In the genomic region with DNA sequence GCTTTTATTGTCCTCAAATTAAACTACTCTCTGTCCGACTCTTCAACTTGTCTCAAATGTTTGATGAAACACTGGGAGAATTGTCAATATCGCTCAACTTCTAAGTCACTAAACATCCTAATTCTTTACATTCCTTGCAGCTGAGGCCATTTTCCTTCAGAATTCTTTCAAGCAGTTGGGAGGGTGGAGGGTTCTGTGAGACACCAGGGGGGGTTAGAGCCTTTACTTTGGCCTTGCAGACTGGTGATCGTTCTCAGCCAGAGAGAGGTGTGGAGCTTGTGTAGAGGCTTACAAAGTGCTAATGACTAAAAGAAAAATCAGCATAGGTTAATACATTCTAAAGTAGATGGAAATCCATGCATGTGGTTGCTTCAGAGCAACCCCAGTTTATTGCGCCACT, we compare ENCODE assay signal across 27 cellular contexts. TPM values are rescaled to one million over a fixed set of nuclear protein-coding genes. Genes with fewer than 3 reads are reported as not detected.
A peak's percentile ranks its signal among the peaks of the same experiment; 100 is the strongest.
DNase-seq lines count a peak whose midpoint lies in the region; ATAC-seq, FAIRE-seq and TF ChIP-seq lines count a peak whose summit lies in the region.
"Had no signal": no experiment of that assay in that cellular context is flagged by ENCODE, and none has a peak within 500 bp of the region (broad histone marks: within the 10 kb centered on the region; RNA-seq: fewer than 3 reads in every experiment).

No MANE protein-coding gene starts in this region.

- H3K4me1 ChIP-seq in IMR-90 (ENCODE audit: control insufficient read depth, insufficient read depth, low read length) = no peaks in the 10 kb centered on the region; the same call in 1 of the 2 replicates
- no peaks in the 10 kb centered on the region for H3K4me1 ChIP-seq in neural progenitor cell

- H2AK9ac ChIP-seq in IMR-90 (replicated peaks; ENCODE audit: low read depth, low read length, poor library complexity) = no peak overlapping the region

- no peaks in the 10 kb centered on the region for H3K27me3 ChIP-seq in IMR-90 (ENCODE audit: control insufficient read depth, insufficient read depth, low read length)
- no peaks in the 10 kb centered on the region for H3K27me3 ChIP-seq in neural progenitor cell
- H3K27me3 ChIP-seq: hepatocyte had no signal

- peak overlapping the region; percentile 20; the same call in 1 of the 2 replicates for H3K4ac ChIP-seq in IMR-90 (ENCODE audit: low read depth, low read length)

- no peak overlapping the region for H2AK5ac ChIP-seq in IMR-90 (ENCODE audit: low read depth, low read length)

- H3K36me3 ChIP-seq in IMR-90 (ENCODE audit: control insufficient read depth, insufficient read depth, low read length) (no peaks in the 10 kb centered on the region), neural progenitor cell (no peaks in the 10 kb centered on the region)
- H3K36me3 ChIP-seq: thoracic aorta had no signal

- H3K4me3 Mint-ChIP-seq in neural progenitor cell = no peak overlapping the region
- H3K4me3 Mint-ChIP-seq: CD8-positive, alpha-beta T cell; effector memory CD8-positive, alpha-beta T cell; HFFc6; mesothelial cell of epicardium; nephron had no signal

- no peak overlapping the region for H3K9ac ChIP-seq in IMR-90 (ENCODE audit: low read depth, low read length)
- no peak overlapping the region for H3K9ac ChIP-seq in neural progenitor cell

- no peak overlapping the region for H3K27ac Mint-ChIP-seq in neural progenitor cell
- H3K27ac Mint-ChIP-seq: CD8-positive, alpha-beta T cell; effector memory CD8-positive, alpha-beta T cell; mesothelial cell of epicardium; nephron had no signal

- peaks cover 5% of the 10 kb centered on the region for H3K27me3 Mint-ChIP-seq in neural progenitor cell (ENCODE audit: insufficient read depth, low read depth)
- H3K27me3 Mint-ChIP-seq: effector memory CD8-positive, alpha-beta T cell had no signal

- DNase-seq in AG20443 (ENCODE audit: low spot score) = peak; percentile 25
- peak; percentile 57 for DNase-seq in IMR-90
- DNase-seq in choroid plexus epithelial cell (ENCODE audit: low read depth) = peak; percentile 12
- peak; percentile 29 for DNase-seq in neural progenitor cell (ENCODE audit: low spot score)
- DNase-seq in activated naive CD4-positive, alpha-beta T cell treated with anti-CD3 and anti-CD28 coated beads, Interleukin-2, amount 50 U/mL, for 16 hours = no peak
- no peak for DNase-seq in sciatic nerve (ENCODE audit: low spot score)
- no peak for DNase-seq in GM19239 (ENCODE audit: insufficient read length, low spot score)
- DNase-seq: activated CD4-positive, alpha-beta T cell treated with anti-CD3 and anti-CD28 coated beads for 4 hours; amniotic stem cell; CD8-positive, alpha-beta T cell; DMS79 treated with DMSO at 0.1 percent for 48 hours; effector memory CD8-positive, alpha-beta T cell; HFFc6; kidney glomerular epithelial cell; NCI-H1436 treated with DMSO at 0.1 percent for 48 hours; NCI-H2171 treated with DMSO at 0.1 percent for 48 hours; T1000 had no signal

- H2BK15ac ChIP-seq in IMR-90 (ENCODE audit: low read depth, low read length) = no peak overlapping the region

- H4K20me1 ChIP-seq in IMR-90 (ENCODE audit: insufficient read depth, low read length) = no peaks in the 10 kb centered on the region
- H4K20me1 ChIP-seq in neural progenitor cell (ENCODE audit: low read depth) = no peaks in the 10 kb centered on the region

- H3K36me3 Mint-ChIP-seq in neural progenitor cell = no peaks in the 10 kb centered on the region
- H3K36me3 Mint-ChIP-seq: CD8-positive, alpha-beta T cell; mesothelial cell of epicardium had no signal

- peak; percentile 76 for ATAC-seq in IMR-90 (ENCODE audit: low read depth)
- ATAC-seq in sciatic nerve = no peak
- ATAC-seq in HG03159 (IDR thresholded peaks at IDR 0.05; ENCODE audit: unreplicated experiment) = no peak
- ATAC-seq: CD8-positive, alpha-beta T cell; effector memory CD8-positive, alpha-beta T cell; SK-N-SH treated with all-trans-retinoic acid at 6 μM for 48 hours had no signal

- H3K4me3 ChIP-seq in IMR-90 (ENCODE audit: insufficient read depth, low read depth, low read length) (no peak overlapping the region), choroid plexus epithelial cell (ENCODE audit: low read depth, low read length) (no peak overlapping the region), neural progenitor cell (no peak overlapping the region)
- H3K4me3 ChIP-seq: hepatocyte, thoracic aorta had no signal

- peak overlapping the region; percentile 51; the same call in 1 of the 2 replicates for H2BK20ac ChIP-seq in IMR-90 (ENCODE audit: low read depth, low read length)

- dilution Hi-C loops in IMR-90 (cut with HindIII; ENCODE audit: low sequenced_read_pairs, unreplicated experiment) = no loop called here

- H3K9me1 ChIP-seq in IMR-90 (ENCODE audit: insufficient read depth, low read length) = no peaks in the 10 kb centered on the region; the same call in 1 of the 2 replicates

- H3K4me1 Mint-ChIP-seq in neural progenitor cell = peaks cover 36% of the 10 kb centered on the region
- H3K4me1 Mint-ChIP-seq: nephron had no signal

- H3F3A ChIP-seq in neural progenitor cell (ENCODE audit: low read depth) = no peaks in the 10 kb centered on the region

- no TSS peak for BruUV-seq in IMR-90 (replicated peaks; lab: Mats Ljungman, UMichigan)

- no peak overlapping the region for H3K27ac ChIP-seq in IMR-90 (ENCODE audit: insufficient read depth, low read length)
- H3K27ac ChIP-seq in neural progenitor cell = no peak overlapping the region
- H3K27ac ChIP-seq: hepatocyte, thoracic aorta had no signal

- no peak overlapping the region for H3K23ac ChIP-seq in IMR-90 (ENCODE audit: low read depth, low read length)

- CTCF ChIA-PET in IMR-90 (lab: Yijun Ruan, JAX) = interaction anchor here (0.9 to 1.4 kb wide), 2 partner anchors 17 to 138 kb away, joined by 3 to 6 read pairs; no protein-coding TSS in a partner anchor

- H3K9me3 ChIP-seq in IMR-90 (ENCODE audit: control insufficient read depth, insufficient read depth, low read length) = no peaks in the 10 kb centered on the region
- no peaks in the 10 kb centered on the region for H3K9me3 ChIP-seq in neural progenitor cell (ENCODE audit: low read depth)
- H3K9me3 ChIP-seq: thoracic aorta had no signal

- H3K79me2 ChIP-seq in neural progenitor cell (ENCODE audit: low read depth) = no peaks in the 10 kb centered on the region
- H3K79me2 ChIP-seq: hepatocyte had no signal

- H4K91ac ChIP-seq in IMR-90 (ENCODE audit: insufficient read depth, low read depth, low read length) = peak overlapping the region; percentile 34; the same call in 1 of the 2 replicates

- peak overlapping the region; percentile 20; the same call in 1 of the 2 replicates for H3K18ac ChIP-seq in IMR-90 (ENCODE audit: low read depth, low read length)

- H2AFZ ChIP-seq in IMR-90 (replicated peaks; ENCODE audit: low read length, poor library complexity) (no peak overlapping the region), neural progenitor cell (replicated peaks) (no peak overlapping the region)
- H2AFZ ChIP-seq: hepatocyte had no signal

- in situ Hi-C loops in IMR-90 (cut with MboI; ENCODE audit: low sequenced_read_pairs) = no loop called here

- peak overlapping the region; percentile 93 for H2BK5ac ChIP-seq in IMR-90 (ENCODE audit: low read depth, low read length, poor library complexity, severe bottlenecking)

- POLR2A ChIA-PET in IMR-90 (lab: Charles Lee; ENCODE audit: unreplicated experiment) = no interaction called here

- no peak; the same call in 1 of the 2 replicates for TF ChIP-seq CTCF in IMR-90 (conservative IDR thresholded peaks at IDR 0.05; ENCODE audit: low read depth, low read length)
- no peak for TF ChIP-seq CTCF in choroid plexus epithelial cell (conservative IDR thresholded peaks at IDR 0.05; ENCODE audit: low read depth, low read length)
- no peak for TF ChIP-seq CTCF in neural progenitor cell (IDR thresholded peaks at IDR 0.05)

- peak overlapping the region; percentile 55 for H2BK120ac ChIP-seq in IMR-90 (ENCODE audit: low read depth, low read length)

- peak; percentile 28; the same call in 1 of the 2 replicates for TF ChIP-seq RAD21 in IMR-90 (IDR thresholded peaks at IDR 0.05; ENCODE audit: low read length)

- WGBS in IMR-90 (ENCODE audit: extremely low coverage in 2 of 2, insufficient read length in 1 of 2), 2 experiments = no CpG with 5 or more reads among the region's 4 CpGs

- no peaks in the 10 kb centered on the region for H3K9me3 Mint-ChIP-seq in neural progenitor cell
- H3K9me3 Mint-ChIP-seq: CD8-positive, alpha-beta T cell; effector memory CD8-positive, alpha-beta T cell; HFFc6; mesothelial cell of epicardium; nephron had no signal

- intact Hi-C loops in IMR-90 (cut with micrococcal nuclease) (loop anchor here (5.0 kb wide), 1 partner anchor 136 kb away; no protein-coding TSS in a partner anchor), sciatic nerve (cut with DNase I) (no loop called here)

- H3K14ac ChIP-seq in IMR-90 (replicated peaks; ENCODE audit: low read depth, low read length) = no peak overlapping the region

- FAIRE-seq in GM19239 (lab: Jason Lieb, UNC) = no peak
- FAIRE-seq: RCC 7860 had no signal

- H3K79me1 ChIP-seq in IMR-90 (ENCODE audit: low read depth in 1 of 2, low read length in 2 of 2) = no peaks in the 10 kb centered on the region

- H4K8ac ChIP-seq in IMR-90 (ENCODE audit: low read depth in 2 of 2, low read length in 2 of 2) = peak overlapping the region in 1 of 2 experiments; percentile 65; a peak in 2 of 4 replicates

- H3K4me2 ChIP-seq in IMR-90 (ENCODE audit: low read depth, low read length) (peak overlapping the region; percentile 33; the same call in 1 of the 2 replicates), neural progenitor cell (no peak overlapping the region)
- H3K4me2 ChIP-seq: hepatocyte had no signal

- no peak overlapping the region; the same call in 1 of the 2 replicates for H4K5ac ChIP-seq in IMR-90 (ENCODE audit: low read depth, low read length)

- TF ChIP-seq POLR2A in IMR-90 (IDR thresholded peaks at IDR 0.05; ENCODE audit: low read depth, low read length) = no peak

- H3K56ac ChIP-seq in IMR-90 (ENCODE audit: extremely low read depth, insufficient read depth, low read length) = no peak overlapping the region

TF ChIP-seq in IMR-90, 13 proteins besides CTCF, POLR2A, EP300 and RAD21:
- no peak for TF ChIP-seq MAFK (IDR thresholded peaks at IDR 0.05; ENCODE audit: low read depth, low read length)
- peak; percentile 27; the same call in 1 of the 2 replicates for TF ChIP-seq CEBPB (IDR thresholded peaks at IDR 0.05; ENCODE audit: low read depth, low read length)

RNA-seq across cellular contexts. Expression of a gene that starts 21.3 kb away (rescaled TPM):
- not detected in 2 replicates for total RNA-seq in IMR-90 (2012; rRNA removed)
- 0.03 TPM in 1 of 2 replicates, not detected in the other for polyA plus RNA-seq in IMR-90 (2012; rRNA removed)
- polyA plus RNA-seq in IMR-90 (2012; cell fraction: cytosol; rRNA removed) = 0.03 TPM in 1 of 2 replicates, not detected in the other
- not detected in 2 replicates for polyA plus RNA-seq in IMR-90 (2012; cell fraction: nucleus; rRNA removed; ENCODE audit: low replicate concordance)
- 20.4 and 38.7 TPM in 2 replicates for total RNA-seq in neural progenitor cell (ENCODE audit: low replicate concordance)
- total RNA-seq in sciatic nerve = not detected
- total RNA-seq: A673; CD8-positive, alpha-beta T cell; hepatocyte; HFFc6; LHCN-M2; mesothelial cell of epicardium; pulmonary artery endothelial cell; thoracic aorta had no signal
- polyA plus RNA-seq: hepatocyte had no signal

Comparison
In these comparisons a context has a peak if more than half of its experiments do, and no peak if none do; other contexts are left out.
1. DNase-seq: peak in AG20443 (single experiment), IMR-90 (single experiment), choroid plexus epithelial cell (single experiment) and neural progenitor cell (single experiment); none in activated naive CD4-positive, alpha-beta T cell treated with anti-CD3 and anti-CD28 coated beads, Interleukin-2, amount 50 U/mL, for 16 hours (single experiment), sciatic nerve (single experiment) and GM19239 (single experiment).
2. RNA of a gene that starts 21.3 kb away (total RNA-seq): 20.4 to 38.7 TPM in neural progenitor cell; not detected in sciatic nerve (single experiment) and not detected in IMR-90; every median in the first group is over 10 times any median in the second.